In the genomic region with DNA sequence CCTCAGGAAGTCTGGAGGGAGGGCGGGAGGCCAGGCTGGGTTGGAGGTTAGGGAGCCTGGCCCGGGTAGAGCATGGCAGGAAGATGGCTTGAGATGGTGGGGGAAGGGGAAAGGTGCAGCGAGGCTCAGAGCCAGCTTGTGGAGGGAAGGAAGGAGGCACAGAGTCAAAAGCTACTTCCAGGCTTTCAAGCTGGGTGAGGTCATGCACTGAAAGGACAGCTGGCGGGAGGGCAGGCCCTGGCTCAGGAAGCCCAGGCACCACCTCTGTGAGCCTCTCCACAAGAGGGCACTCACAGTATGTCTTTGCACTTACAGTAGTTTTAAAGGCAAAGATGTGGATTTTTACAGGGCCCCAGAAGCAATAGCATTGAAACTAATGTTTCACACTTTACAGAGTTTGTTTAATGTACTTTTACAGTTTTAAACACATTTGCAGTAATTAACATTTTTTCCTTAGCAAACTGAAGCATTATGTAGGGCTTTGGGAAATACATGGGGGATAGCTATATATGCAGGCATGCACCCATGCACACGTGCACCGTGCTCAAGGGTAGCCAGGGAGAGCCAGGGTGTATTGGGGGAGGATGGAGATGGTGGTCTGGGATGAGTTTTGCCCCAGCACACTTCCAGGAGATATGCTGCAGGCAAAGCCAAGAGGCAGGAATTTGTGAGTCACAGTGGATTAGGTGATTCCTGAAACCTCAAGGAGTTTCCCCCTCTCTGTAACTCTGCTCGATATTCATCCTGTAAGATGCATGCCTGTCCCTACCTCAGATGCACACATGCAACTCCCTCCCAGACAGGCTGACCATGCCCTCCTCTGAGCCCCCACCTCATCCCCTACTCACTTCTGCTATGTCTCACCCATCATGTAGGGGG, we compare ENCODE assay signal across 8 cellular contexts. TPM values are rescaled to one million over a fixed set of nuclear protein-coding genes. Genes with fewer than 3 reads are reported as not detected.
DNase-seq lines count a peak whose midpoint lies in the region; ATAC-seq, FAIRE-seq and TF ChIP-seq lines count a peak whose summit lies in the region.

No MANE protein-coding gene starts in this region.

- H3K36me3 Mint-ChIP-seq in activated B cell treated with CpG ODN at 0.5 μM for 24 hours (ENCODE audit: low read depth) = no peaks in the 10 kb centered on the region

- H3K4me1 Mint-ChIP-seq in activated B cell treated with CpG ODN at 0.5 μM for 24 hours = peaks cover 4% of the 10 kb centered on the region

- intact Hi-C loops in activated B cell treated with CpG ODN at 0.5 μM for 24 hours (cut with micrococcal nuclease) = loop anchor here (1.0 kb wide), 3 partner anchors 16 to 122 kb away; no protein-coding TSS in a partner anchor

- no peak for TF ChIP-seq POLR2A in GM12892 (IDR thresholded peaks at IDR 0.05; ENCODE audit: low read depth, low read length)

- H3K4me3 Mint-ChIP-seq in activated B cell treated with CpG ODN at 0.5 μM for 24 hours = no peak overlapping the region

- peak; percentile 96 for ATAC-seq in activated B cell treated with CpG ODN at 0.5 μM for 24 hours (ENCODE audit: low read depth)
- ATAC-seq in left lobe of liver = peak; percentile 89
- no peak for ATAC-seq in GM18909 (IDR thresholded peaks at IDR 0.05; ENCODE audit: poor library complexity, unreplicated experiment)

- POLR2A ChIA-PET in AG04450 (lab: Yijun Ruan, JAX) (interaction anchor here (1.5 kb wide), 1 partner anchor 40 kb away, joined by 5 read pairs; no protein-coding TSS in a partner anchor), activated B cell treated with CpG ODN at 0.5 μM for 24 hours (lab: Charles Lee) (interaction anchor here (1.2 to 2.3 kb wide), 4 partner anchors 16 to 40 kb away, joined by 3 to 9 read pairs (median 6); a partner anchor contains a TSS)

- CTCF ChIA-PET in AG04450 (lab: Charles Lee) = interaction anchor here (0.6 to 3.7 kb wide), 24 partner anchors 9 to 1731 kb away, joined by 3 to 31 read pairs (median 4); a partner anchor contains a TSS
- CTCF ChIA-PET in activated B cell treated with CpG ODN at 0.5 μM for 24 hours (lab: Charles Lee) = interaction anchor here (0.7 to 9.6 kb wide), 11 partner anchors 9 to 485 kb away, joined by 3 to 101 read pairs (median 7); a partner anchor contains a TSS

- DNase-seq in AG04450 (ENCODE audit: low read depth, low spot score) (peak; percentile 45), GM12892 (ENCODE audit: insufficient read length) (peak; percentile 56), NCI-H2196 treated with DMSO at 0.1 percent for 48 hours (lab: John Stamatoyannopoulos, UW; ENCODE audit: unreplicated experiment) (peak; percentile 96), activated B cell treated with CpG ODN at 0.5 μM for 24 hours (peak; percentile 22), dedifferentiated amniotic fluid mesenchymal stem cell (ENCODE audit: extremely low spot score) (peak; percentile 60), left lobe of liver (ENCODE audit: low spot score) (peak; percentile 86)
- DNase-seq in stimulated activated CD8-positive, alpha-beta memory T cell treated with anti-CD3 and anti-CD28 coated beads, Interleukin-12 subunit alpha, Interleukin-12 subunit beta, amount 100 ng/mL, for 4 hours (ENCODE audit: low read depth) = peak; percentile 25

- peaks cover 9% of the 10 kb centered on the region for H3K27me3 ChIP-seq in AG04450 (ENCODE audit: control insufficient read depth, insufficient read depth, low read length)

- no peak overlapping the region for H3K27ac ChIP-seq in AG04450 (ENCODE audit: low read depth, low read length)

- no peaks in the 10 kb centered on the region for H3K27me3 Mint-ChIP-seq in activated B cell treated with CpG ODN at 0.5 μM for 24 hours

- no peak overlapping the region for H3K4me3 ChIP-seq in AG04450 (ENCODE audit: low read depth, low read length)

- no peaks in the 10 kb centered on the region for H3K9me3 Mint-ChIP-seq in activated B cell treated with CpG ODN at 0.5 μM for 24 hours

- TF ChIP-seq CTCF in AG04450 (IDR thresholded peaks at IDR 0.05; ENCODE audit: low read depth, low read length) = peak; percentile 75
- peak; percentile 58 for TF ChIP-seq CTCF in activated B cell treated with CpG ODN at 0.5 μM for 24 hours (IDR thresholded peaks at IDR 0.05)

- FAIRE-seq in GM12892 (lab: Jason Lieb, UNC) = peak; percentile 57

- H3K27ac Mint-ChIP-seq in activated B cell treated with CpG ODN at 0.5 μM for 24 hours = no peak overlapping the region

- H3K9me3 ChIP-seq in AG04450 (ENCODE audit: control insufficient read depth, insufficient read depth, low read length) = no peaks in the 10 kb centered on the region

RNA-seq across cellular contexts. Expression of a gene that starts 6.1 kb away (rescaled TPM):
- polyA plus RNA-seq in AG04450 (2011; rRNA removed) = 25.9 and 37.5 TPM in 2 replicates
- 60.1 and 73.7 TPM in 2 replicates for polyA minus RNA-seq in AG04450 (2011; rRNA and poly(A)+ RNA removed)
- polyA plus RNA-seq in GM12892 (2012; ENCODE audit: missing spikeins) = 6.3 TPM
- total RNA-seq in activated B cell treated with CpG ODN at 0.5 μM for 24 hours = 11.3 and 13.7 TPM in 2 replicates
- total RNA-seq in left lobe of liver = 21.4 TPM

RNA-seq across cellular contexts. Expression of a gene that starts 11.4 kb away (rescaled TPM):
- polyA plus RNA-seq in AG04450 (2011; rRNA removed) = not detected in 2 replicates
- polyA minus RNA-seq in AG04450 (2011; rRNA and poly(A)+ RNA removed) = not detected in 2 replicates
- not detected for polyA plus RNA-seq in GM12892 (2012; ENCODE audit: missing spikeins)
- not detected in 2 replicates for total RNA-seq in activated B cell treated with CpG ODN at 0.5 μM for 24 hours
- 0.13 TPM for total RNA-seq in left lobe of liver

RNA-seq across cellular contexts. Expression of a gene that starts 11.5 kb away (rescaled TPM):
- polyA plus RNA-seq in AG04450 (2011; rRNA removed) = 0.07 and 0.19 TPM in 2 replicates
- 0.09 and 0.39 TPM in 2 replicates for polyA minus RNA-seq in AG04450 (2011; rRNA and poly(A)+ RNA removed)
- polyA plus RNA-seq in GM12892 (2012; ENCODE audit: missing spikeins) = not detected
- total RNA-seq in activated B cell treated with CpG ODN at 0.5 μM for 24 hours (1.0 TPM in 1 of 2 replicates, not detected in the other), left lobe of liver (1.4 TPM)

RNA-seq across cellular contexts. Expression of a gene that starts 18.5 kb away (rescaled TPM):
- 10.1 and 12.9 TPM in 2 replicates for polyA plus RNA-seq in AG04450 (2011; rRNA removed)
- polyA minus RNA-seq in AG04450 (2011; rRNA and poly(A)+ RNA removed) = 8.8 and 8.9 TPM in 2 replicates
- polyA plus RNA-seq in GM12892 (2012; ENCODE audit: missing spikeins) = 5.2 TPM
- total RNA-seq in activated B cell treated with CpG ODN at 0.5 μM for 24 hours (7.8 and 9.5 TPM in 2 replicates), left lobe of liver (3.3 TPM)

RNA-seq across cellular contexts. Expression of a gene that starts 33.6 kb away (rescaled TPM):
- 0.51 and 0.56 TPM in 2 replicates for polyA plus RNA-seq in AG04450 (2011; rRNA removed)
- polyA minus RNA-seq in AG04450 (2011; rRNA and poly(A)+ RNA removed) = 0.60 and 0.91 TPM in 2 replicates
- 4.3 TPM for polyA plus RNA-seq in GM12892 (2012; ENCODE audit: missing spikeins)
- total RNA-seq in activated B cell treated with CpG ODN at 0.5 μM for 24 hours (1.2 and 1.7 TPM in 2 replicates), left lobe of liver (0.43 TPM)

Comparison
In these comparisons a context has a peak if more than half of its experiments do, and no peak if none do; other contexts are left out.
1. DNase-seq: peak in every context shown above with its lines; median percentile 96 in NCI-H2196 treated with DMSO at 0.1 percent for 48 hours; 86 in left lobe of liver; 60 in dedifferentiated amniotic fluid mesenchymal stem cell; 56 in GM12892; 45 in AG04450; 25 in stimulated activated CD8-positive, alpha-beta memory T cell treated with anti-CD3 and anti-CD28 coated beads, Interleukin-12 subunit alpha, Interleukin-12 subunit beta, amount 100 ng/mL, for 4 hours; 22 in activated B cell treated with CpG ODN at 0.5 μM for 24 hours.